In genomic region chr3:97673357-97673997, GRCh38 we compare ENCODE assay signal across 24 cellular contexts.
"Had no signal": no experiment of that assay in that cellular context is flagged by ENCODE, and none has a peak within 500 bp of the region (broad histone marks: within the 10 kb centered on the region; RNA-seq: fewer than 3 reads in every experiment).

No MANE protein-coding gene starts in this region.

- DNase-seq: colonic mucosa; cortex of kidney; effector CD8-positive, alpha-beta T cell; effector memory CD8-positive, alpha-beta T cell; endodermal cell; erythroblast; esophagus squamous epithelium; foreskin fibroblast; foreskin melanocyte; heart left ventricle; hypothalamus; left cardiac atrium; left lung; left ventricle myocardium superior; lower lobe of right lung; mesenchymal stem cell; mucosa of descending colon; naive B cell had no signal

- H3K27me3 ChIP-seq: colonic mucosa, esophagus squamous epithelium, gastroesophageal sphincter, heart left ventricle, hepatocyte, left lung had no signal

- H3K36me3 Mint-ChIP-seq: naive B cell had no signal

- H3K27me3 Mint-ChIP-seq: dendritic cell treated with granulocyte-macrophage colony-stimulating factor and Interleukin-4, amounts not matched to agents 40 ng/mL and 50 ng/mL, for 4 days; effector memory CD8-positive, alpha-beta T cell; naive B cell had no signal

- H3K4me3 ChIP-seq: colonic mucosa, esophagus squamous epithelium, gastroesophageal sphincter, heart left ventricle, hepatocyte, left lung, lower lobe of right lung, mucosa of descending colon had no signal

- H3K79me2 ChIP-seq: hepatocyte had no signal

- H2AFZ ChIP-seq: hepatocyte had no signal

- H3K4me1 Mint-ChIP-seq: naive B cell had no signal

- ATAC-seq: effector memory CD8-positive, alpha-beta T cell; esophagus mucosa; gastroesophageal sphincter; heart left ventricle; left cardiac atrium; left lung; left ventricle myocardium superior; lower lobe of right lung; mucosa of descending colon had no signal

- H3K4me2 ChIP-seq: hepatocyte had no signal

- H3K27ac ChIP-seq: colonic mucosa, epithelial cell of prostate, esophagus squamous epithelium, gastroesophageal sphincter, heart left ventricle, hepatocyte, left lung, lower lobe of right lung had no signal

- H3K9me3 ChIP-seq: colonic mucosa, esophagus squamous epithelium, gastroesophageal sphincter, heart left ventricle, left lung, lower lobe of right lung, mucosa of descending colon had no signal

- H3K36me3 ChIP-seq: colonic mucosa, esophagus squamous epithelium, gastroesophageal sphincter, heart left ventricle, left lung, lower lobe of right lung had no signal

- H3K4me1 ChIP-seq: colonic mucosa, esophagus squamous epithelium, gastroesophageal sphincter, heart left ventricle, left lung, lower lobe of right lung had no signal

- H3K27ac Mint-ChIP-seq: dendritic cell treated with granulocyte-macrophage colony-stimulating factor and Interleukin-4, amounts not matched to agents 40 ng/mL and 50 ng/mL, for 4 days; effector memory CD8-positive, alpha-beta T cell; endodermal cell; mesothelial cell of epicardium; naive B cell had no signal

- H3K4me3 Mint-ChIP-seq: dendritic cell treated with granulocyte-macrophage colony-stimulating factor and Interleukin-4, amounts not matched to agents 40 ng/mL and 50 ng/mL, for 4 days; effector memory CD8-positive, alpha-beta T cell; endodermal cell; mesothelial cell of epicardium; naive B cell had no signal

- H3K9me3 Mint-ChIP-seq: dendritic cell treated with granulocyte-macrophage colony-stimulating factor and Interleukin-4, amounts not matched to agents 40 ng/mL and 50 ng/mL, for 4 days; effector memory CD8-positive, alpha-beta T cell; endodermal cell had no signal
